In genomic region chr15:63157066-63157890, GRCh38 we compare ENCODE assay signal across 8 cellular contexts. TPM values are rescaled to one million over a fixed set of nuclear protein-coding genes. Genes with fewer than 3 reads are reported as not detected.
DNase-seq lines count a peak whose midpoint lies in the region; ATAC-seq and TF ChIP-seq lines count a peak whose summit lies in the region.

Gene RPS27L, minus strand, starts transcription at chr15:63157477. Its CDS starts 72 bp downstream, at chr15:63157405.

- ATAC-seq in GM19372 (IDR thresholded peaks at IDR 0.05; ENCODE audit: low read depth, unreplicated experiment): peak; percentile 88
- peak; percentile 82 for ATAC-seq in HG03521 (IDR thresholded peaks at IDR 0.05; ENCODE audit: unreplicated experiment)
- peak; percentile 97 for ATAC-seq in left lung

- intact Hi-C loops in left lung (cut with DNase I): no loop called here

- H3K4me3 ChIP-seq in left lung: peak within 1 kb of the TSS; percentile 68 to 83

- H3K36me3 ChIP-seq in left lung: peaks cover 0 to 27% of the 10 kb centered on the region in 2 donors

- no peaks in the 10 kb centered on the region for H3K27me3 ChIP-seq in left lung

- no peak for TF ChIP-seq CTCF in left lung (IDR thresholded peaks at IDR 0.05)

- H3K9me3 ChIP-seq in left lung: no peaks in the 10 kb centered on the region

- DNase-seq in C1 segment of cervical spinal cord (lab: John Stamatoyannopoulos, UW) (peak; percentile 28 to 91 (median 86)), NCI-H748 (lab: John Stamatoyannopoulos, UW; ENCODE audit: unreplicated experiment) (peak; percentile 91), dedifferentiated amniotic fluid mesenchymal stem cell (ENCODE audit: extremely low spot score) (peak; percentile 88), left lung (peak; percentile 94 to 97)
- DNase-seq in activated CD4-positive, alpha-beta T cell treated with anti-CD3 and anti-CD28 coated beads, Interleukin-2, amount 50 U/mL, for 1 hour: peak; percentile 86
- DNase-seq in stimulated activated CD4-positive, alpha-beta T cell treated with anti-CD3 and anti-CD28 coated beads, Interleukin-2, amount 100 ng/mL, for 4 hours (ENCODE audit: low read depth): peak; percentile 81

- H3K27ac ChIP-seq in left lung: peak within 1 kb of the TSS; percentile 96 to 99

- H3K4me1 ChIP-seq in left lung: peaks cover 16 to 35% of the 10 kb centered on the region in 2 donors

RNA-seq across cellular contexts. Expression of gene RPS27L, which starts in this region (rescaled TPM):
- 100 to 1,000 TPM; 158 to 242 TPM for total RNA-seq in left lung

Comparison
In these comparisons a context has a peak if more than half of its experiments do, and no peak if none do; other contexts are left out.
1. Peak in every context shown above with its lines: DNase-seq, ATAC-seq, H3K4me3 ChIP-seq and H3K27ac ChIP-seq.